Comparison of ENCODE assay signal across 8 cellular contexts in genomic region chr16:67482260-67482924, GRCh38. TPM values are rescaled to one million over a fixed set of nuclear protein-coding genes. Genes with fewer than 3 reads are reported as not detected.
A peak's percentile ranks its signal among the peaks of the same experiment; 100 is the strongest.
DNase-seq lines count a peak whose midpoint lies in the region; ATAC-seq and TF ChIP-seq lines count a peak whose summit lies in the region.

No MANE protein-coding gene starts in this region.

- H3K27ac ChIP-seq in right cardiac atrium (ENCODE audit: low read length): peak overlapping the region; percentile 9

- no peaks in the 10 kb centered on the region for H3K9me3 ChIP-seq in right cardiac atrium (ENCODE audit: control insufficient read depth, low read length)

- DNase-seq in HFF-Myc (ENCODE audit: extremely low read depth, low read depth): no peak
- peak; percentile 58 for DNase-seq in activated CD8-positive, alpha-beta memory T cell treated with anti-CD3 and anti-CD28 coated beads, Interleukin-2, amount 50 U/mL, for 48 hours
- DNase-seq in right cardiac atrium: peak in 1 of 3 donors; percentile 62
- no peak for DNase-seq in stimulated activated effector memory CD8-positive, alpha-beta T cell treated with anti-CD3 and anti-CD28 coated beads, Interleukin-12 subunit alpha, Interleukin-12 subunit beta, amount 100 ng/mL, for 72 hours (ENCODE audit: low spot score in 2 of 2)
- no peak for DNase-seq in COR-L47 (lab: John Stamatoyannopoulos, UW)

- 74% methylated on average over 24 of the region's 24 CpGs for WGBS in right cardiac atrium

- no peaks in the 10 kb centered on the region for H3K27me3 ChIP-seq in right cardiac atrium (ENCODE audit: control insufficient read depth, insufficient read depth)

- H3K27ac Mint-ChIP-seq in stimulated activated effector memory CD8-positive, alpha-beta T cell treated with anti-CD3 and anti-CD28 coated beads, Interleukin-12 subunit alpha, Interleukin-12 subunit beta, amount 100 ng/mL, for 72 hours: peak overlapping the region; percentile 98

- intact Hi-C loops in right cardiac atrium (cut with DNase I): no loop called here

- peak overlapping the region; percentile 96 for H3K4me3 ChIP-seq in HFF-Myc (replicated peaks; ENCODE audit: low read depth, low read length)
- H3K4me3 ChIP-seq in right cardiac atrium (ENCODE audit: low read length): peak overlapping the region; percentile 53

- H3K9me3 Mint-ChIP-seq in stimulated activated effector memory CD8-positive, alpha-beta T cell treated with anti-CD3 and anti-CD28 coated beads, Interleukin-12 subunit alpha, Interleukin-12 subunit beta, amount 100 ng/mL, for 72 hours: no peaks in the 10 kb centered on the region

- ATAC-seq in right cardiac atrium (no peak), HG03135 (IDR thresholded peaks at IDR 0.05; ENCODE audit: unreplicated experiment) (no peak), HG02852 (IDR thresholded peaks at IDR 0.05; ENCODE audit: unreplicated experiment) (no peak), GM18520 (IDR thresholded peaks at IDR 0.05; ENCODE audit: unreplicated experiment) (no peak)
- ATAC-seq in stimulated activated effector memory CD8-positive, alpha-beta T cell treated with anti-CD3 and anti-CD28 coated beads, Interleukin-12 subunit alpha, Interleukin-12 subunit beta, amount 100 ng/mL, for 72 hours: no peak

- peaks cover 44% of the 10 kb centered on the region for H3K36me3 Mint-ChIP-seq in stimulated activated effector memory CD8-positive, alpha-beta T cell treated with anti-CD3 and anti-CD28 coated beads, Interleukin-12 subunit alpha, Interleukin-12 subunit beta, amount 100 ng/mL, for 72 hours

- H3K4me1 Mint-ChIP-seq in stimulated activated effector memory CD8-positive, alpha-beta T cell treated with anti-CD3 and anti-CD28 coated beads, Interleukin-12 subunit alpha, Interleukin-12 subunit beta, amount 100 ng/mL, for 72 hours: peaks cover 50% of the 10 kb centered on the region

- peak overlapping the region; percentile 99 for H3K4me3 Mint-ChIP-seq in stimulated activated effector memory CD8-positive, alpha-beta T cell treated with anti-CD3 and anti-CD28 coated beads, Interleukin-12 subunit alpha, Interleukin-12 subunit beta, amount 100 ng/mL, for 72 hours

- peaks cover 3% of the 10 kb centered on the region for H3K4me1 ChIP-seq in right cardiac atrium (ENCODE audit: control insufficient read depth, insufficient read depth, low read length)

- TF ChIP-seq CTCF in HFF-Myc (IDR thresholded peaks at IDR 0.05; ENCODE audit: low read depth, low read length, missing control alignments): no peak

RNA-seq across cellular contexts. Expression of gene AGRP, which starts 1.0 kb away (rescaled TPM):
- total RNA-seq in right cardiac atrium: not detected
- not detected for polyA plus RNA-seq in right cardiac atrium

RNA-seq across cellular contexts. Expression of gene ATP6V0D1, which starts 1.4 kb away (rescaled TPM):
- 10 to 100 TPM; 64.1 to 79.4 (median 68.2) TPM for total RNA-seq in right cardiac atrium
- polyA plus RNA-seq in right cardiac atrium: 44.6 TPM

RNA-seq across cellular contexts. Expression of gene RIPOR1, which starts 46.2 kb away (rescaled TPM):
- 10 to 100 TPM; 76.2 to 86.6 (median 83.7) TPM for total RNA-seq in right cardiac atrium
- 43.8 TPM for polyA plus RNA-seq in right cardiac atrium

RNA-seq across cellular contexts. Expression of gene HSD11B2, which starts 51.5 kb away (rescaled TPM):
- total RNA-seq in right cardiac atrium: 1 to 10 TPM in 1 of 4 donors, under 1 TPM in 3; 0.42 to 1.6 (median 0.64) TPM
- polyA plus RNA-seq in right cardiac atrium: 0.38 TPM
